In the genomic region with DNA sequence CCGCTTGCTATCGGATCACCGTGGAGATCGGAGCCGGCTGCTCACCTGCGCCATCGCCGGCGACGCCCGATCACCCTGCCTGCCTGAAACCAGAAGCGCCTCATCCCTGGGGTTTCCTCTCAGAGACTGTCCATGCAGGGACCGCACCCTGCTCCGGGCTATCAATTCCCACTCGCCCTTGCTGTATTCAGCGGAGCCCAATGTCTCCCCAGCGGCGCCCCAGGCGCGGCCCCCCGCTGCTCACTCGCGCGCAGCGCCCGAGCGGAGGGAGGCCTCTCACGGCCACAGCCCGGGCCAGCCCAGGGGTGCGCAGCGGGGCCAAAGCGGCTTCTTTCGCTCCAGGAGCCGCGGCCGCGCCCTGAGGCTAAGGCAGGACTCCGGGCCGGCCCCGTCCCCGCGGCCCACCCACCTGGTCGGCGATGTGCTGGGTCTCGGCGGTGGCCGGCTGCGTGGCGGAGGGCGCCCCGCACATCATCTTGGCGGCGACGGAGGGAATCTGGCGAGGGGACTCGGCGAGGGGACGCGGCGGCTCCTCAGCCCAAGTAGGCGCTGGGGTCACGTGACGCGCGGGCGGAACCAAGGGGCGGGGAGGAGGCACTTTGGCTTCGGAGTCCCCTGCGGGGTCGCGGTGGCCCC, we compare ENCODE assay signal across 8 cellular contexts. TPM values are rescaled to one million over a fixed set of nuclear protein-coding genes. Genes with fewer than 3 reads are reported as not detected.
A peak's percentile ranks its signal among the peaks of the same experiment; 100 is the strongest.
DNase-seq lines count a peak whose midpoint lies in the region; ATAC-seq and TF ChIP-seq lines count a peak whose summit lies in the region.

A gene with protein sequence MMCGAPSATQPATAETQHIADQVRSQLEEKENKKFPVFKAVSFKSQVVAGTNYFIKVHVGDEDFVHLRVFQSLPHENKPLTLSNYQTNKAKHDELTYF (minus strand): TSS at position 514 of the 636 bp plus-strand sequence. CDS start 39 bp downstream, at position 475.

- no TSS peak for BruUV-seq in Caco-2 (replicated peaks; lab: Mats Ljungman, UMichigan)

- H3K4me1 Mint-ChIP-seq in Caco-2 (ENCODE audit: low read depth, unreplicated experiment), result no peaks in the 10 kb centered on the region
- H3K4me1 Mint-ChIP-seq in IgD-negative memory B cell, result peaks cover 6 to 30% (median 15%) of the 10 kb centered on the region in 3 donors
- peaks cover 61% of the 10 kb centered on the region for H3K4me1 Mint-ChIP-seq in activated naive CD4-positive, alpha-beta T cell treated with anti-CD3 and anti-CD28 coated beads, Interleukin-2, amount 10 ng/mL, durations not matched to agents 7 days and 5 days

- POLR2A ChIA-PET in Caco-2 (lab: Charles Lee), result no interaction called here

- no peak for TF ChIP-seq CTCF in Caco-2 (IDR thresholded peaks at IDR 0.05; ENCODE audit: insufficient read depth in 1 of 2, low read depth in 1 of 2, low read length in 1 of 2, severe bottlenecking in 1 of 2, unreplicated experiment in 1 of 2)
- no peak for TF ChIP-seq CTCF in GM20000 (IDR thresholded peaks at IDR 0.05; ENCODE audit: extremely low read depth, missing control alignments)
- TF ChIP-seq CTCF in omental fat pad (IDR thresholded peaks at IDR 0.05), result no peak
- no peak for TF ChIP-seq CTCF in testis (IDR thresholded peaks at IDR 0.05)

- H3K9me3 ChIP-seq in Caco-2 (no peaks in the 10 kb centered on the region), SK-N-MC (ENCODE audit: low read depth, low read length) (no peaks in the 10 kb centered on the region), testis (no peaks in the 10 kb centered on the region)

- H3K27ac ChIP-seq in SK-N-MC (peak within 1 kb of the TSS; percentile 36; the same call in 1 of the 2 replicates), testis (peak within 1 kb of the TSS; percentile 86 to 90)

- no peak for TF ChIP-seq POLR2A in testis (IDR thresholded peaks at IDR 0.05)

- peak within 1 kb of the TSS; percentile 80 for H3K9ac ChIP-seq in SK-N-MC (ENCODE audit: insufficient read length)

- H3K4me3 ChIP-seq in Caco-2 (ENCODE audit: low read depth, low read length), result peak within 1 kb of the TSS; percentile 80
- H3K4me3 ChIP-seq in SK-N-MC, result peak within 1 kb of the TSS; percentile 91
- H3K4me3 ChIP-seq in testis, result peak within 1 kb of the TSS; percentile 86 to 97

- H3K36me3 ChIP-seq in Caco-2 (ENCODE audit: control insufficient read depth, insufficient read depth, low read length) (peaks cover 2% of the 10 kb centered on the region), SK-N-MC (ENCODE audit: insufficient read depth, low read length) (peaks cover 12% of the 10 kb centered on the region), testis (ENCODE audit: low read depth, missing control alignments) (no peaks in the 10 kb centered on the region)

- peaks cover 41% of the 10 kb centered on the region for H3K36me3 Mint-ChIP-seq in Caco-2 (ENCODE audit: insufficient read depth, unreplicated experiment)
- H3K36me3 Mint-ChIP-seq in IgD-negative memory B cell, result no peaks in the 10 kb centered on the region
- H3K36me3 Mint-ChIP-seq in activated naive CD4-positive, alpha-beta T cell treated with anti-CD3 and anti-CD28 coated beads, Interleukin-2, amount 10 ng/mL, durations not matched to agents 7 days and 5 days, result peaks cover 27% of the 10 kb centered on the region

- H3K4me3 Mint-ChIP-seq in Caco-2 (ENCODE audit: unreplicated experiment) (peak within 1 kb of the TSS; percentile 95), IgD-negative memory B cell (peak within 1 kb of the TSS; percentile 88 to 96 (median 94))
- peak within 1 kb of the TSS; percentile 97 for H3K4me3 Mint-ChIP-seq in activated naive CD4-positive, alpha-beta T cell treated with anti-CD3 and anti-CD28 coated beads, Interleukin-2, amount 10 ng/mL, durations not matched to agents 7 days and 5 days

- H3K9me3 Mint-ChIP-seq in Caco-2 (ENCODE audit: unreplicated experiment) (no peaks in the 10 kb centered on the region), IgD-negative memory B cell (no peaks in the 10 kb centered on the region)
- H3K9me3 Mint-ChIP-seq in activated naive CD4-positive, alpha-beta T cell treated with anti-CD3 and anti-CD28 coated beads, Interleukin-2, amount 10 ng/mL, durations not matched to agents 7 days and 5 days, result no peaks in the 10 kb centered on the region

- CTCF ChIA-PET in Caco-2 (lab: Charles Lee), result no interaction called here
- CTCF ChIA-PET in activated naive CD4-positive, alpha-beta T cell treated with anti-CD3 and anti-CD28 coated beads, Interleukin-2, amount 10 ng/mL, durations not matched to agents 7 days and 5 days (lab: Charles Lee), result no interaction called here

- peak; percentile 61 for ATAC-seq in omental fat pad (ENCODE audit: low FRiP score)

- 0% methylated on average over 11 to 55 of the region's 71 CpGs for WGBS in testis, 2 donors

- no peaks in the 10 kb centered on the region for H3K27me3 Mint-ChIP-seq in Caco-2 (ENCODE audit: insufficient read depth, unreplicated experiment)
- peaks cover 1% of the 10 kb centered on the region for H3K27me3 Mint-ChIP-seq in IgD-negative memory B cell
- H3K27me3 Mint-ChIP-seq in activated naive CD4-positive, alpha-beta T cell treated with anti-CD3 and anti-CD28 coated beads, Interleukin-2, amount 10 ng/mL, durations not matched to agents 7 days and 5 days, result no peaks in the 10 kb centered on the region

- intact Hi-C loops in Caco-2 (cut with micrococcal nuclease; ENCODE audit: unreplicated experiment) (no loop called here), testis (cut with DNase I; ENCODE audit: low total_unique reads) (no loop called here)

- H3K27ac Mint-ChIP-seq in Caco-2 (ENCODE audit: unreplicated experiment) (peak within 1 kb of the TSS; percentile 92), IgD-negative memory B cell (peak within 1 kb of the TSS; percentile 77 to 96 (median 80))
- H3K27ac Mint-ChIP-seq in activated naive CD4-positive, alpha-beta T cell treated with anti-CD3 and anti-CD28 coated beads, Interleukin-2, amount 10 ng/mL, durations not matched to agents 7 days and 5 days, result peak within 1 kb of the TSS; percentile 88

- H3K27me3 ChIP-seq in Caco-2 (replicated peaks; ENCODE audit: control insufficient read depth, insufficient read depth, low read length), result no peaks in the 10 kb centered on the region
- no peaks in the 10 kb centered on the region for H3K27me3 ChIP-seq in testis

- peaks cover 4% of the 10 kb centered on the region; the same call in 1 of the 2 replicates for H3K4me1 ChIP-seq in Caco-2
- H3K4me1 ChIP-seq in testis, result peaks cover 12% of the 10 kb centered on the region

- DNase-seq in Caco-2 (peak; percentile 88 to 89), GM20000 (ENCODE audit: low spot score) (peak; percentile 93), SK-N-MC (ENCODE audit: low read depth, low spot score) (no peak), globus pallidus (ENCODE audit: low spot score) (peak; percentile 82), omental fat pad (ENCODE audit: low spot score) (peak; percentile 76), testis (peak; percentile 90)
- DNase-seq in activated naive CD4-positive, alpha-beta T cell treated with anti-CD3 and anti-CD28 coated beads, Interleukin-2, amount 10 ng/mL, durations not matched to agents 7 days and 5 days, result peak; percentile 93

RNA-seq across cellular contexts. Expression of the gene that starts here (rescaled TPM):
- total RNA-seq in Caco-2 (2022) (49.9 and 50.0 TPM in 2 replicates), omental fat pad (10 to 100 TPM in 3 of 4 donors, 1 to 10 TPM in 1; 8.0 to 27.9 (median 17.7) TPM), testis (10 to 100 TPM; 23.9 to 31.0 TPM)
- polyA plus RNA-seq in IgD-negative memory B cell (66.2 TPM), testis (ENCODE audit: insufficient read depth, low read depth, low replicate concordance) (49.5 TPM)
